In the genomic region with DNA sequence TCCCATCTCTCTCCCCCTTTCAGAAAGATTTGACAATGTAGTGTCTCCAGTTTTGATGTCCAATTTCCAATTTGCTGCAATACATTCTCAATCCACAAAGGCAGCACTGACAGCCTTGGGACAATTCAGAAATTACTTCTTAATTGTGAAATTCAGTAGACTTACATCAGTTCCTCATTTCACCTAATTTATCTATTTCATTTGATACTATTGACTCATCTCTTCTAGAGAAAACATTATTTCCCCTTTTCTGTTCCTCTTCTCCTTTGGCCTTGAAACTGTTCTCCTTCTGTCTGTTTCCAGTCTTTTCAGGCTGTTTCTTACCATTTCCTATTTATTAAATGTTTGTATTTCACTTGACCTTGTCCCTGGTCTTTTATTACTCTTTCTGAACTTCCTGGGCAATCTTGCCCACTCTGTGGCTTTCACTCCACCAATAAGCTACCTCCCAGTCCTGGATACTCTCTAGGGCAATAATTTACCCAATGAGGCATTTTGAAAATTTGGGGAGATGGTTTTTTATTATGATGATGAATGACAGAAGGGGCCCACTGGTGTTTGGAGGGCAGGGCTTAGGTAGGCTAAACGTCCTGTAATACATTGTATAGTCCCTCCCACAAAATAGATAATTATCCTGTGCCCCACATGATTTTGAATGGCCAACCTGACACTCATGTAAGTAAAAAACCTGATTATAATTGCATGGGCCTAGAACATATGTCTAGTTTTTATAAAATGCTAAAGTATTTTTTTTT, we compare ENCODE assay signal across 11 cellular contexts.
A peak's percentile ranks its signal among the peaks of the same experiment; 100 is the strongest.
DNase-seq lines count a peak whose midpoint lies in the region; ATAC-seq and TF ChIP-seq lines count a peak whose summit lies in the region.
"Had no signal": no experiment of that assay in that cellular context is flagged by ENCODE, and none has a peak within 500 bp of the region (broad histone marks: within the 10 kb centered on the region; RNA-seq: fewer than 3 reads in every experiment).

No MANE protein-coding gene starts in this region.

- H3K27ac ChIP-seq in dorsolateral prefrontal cortex = no peak overlapping the region
- H3K27ac ChIP-seq: RWPE1 had no signal

- H3K4me3 Mint-ChIP-seq in T-helper 17 cell (no peak overlapping the region), type B pancreatic cell (no peak overlapping the region)

- TF ChIP-seq CTCF in GM12873 (IDR thresholded peaks at IDR 0.05; ENCODE audit: insufficient read depth, low read depth, low read length, missing control alignments) = peak; percentile 7
- TF ChIP-seq CTCF in dorsolateral prefrontal cortex (IDR thresholded peaks at IDR 0.05 in 54 of 56, conservative IDR thresholded peaks at IDR 0.05 in 2 of 56; ENCODE audit: low read depth in 1 of 56, partially characterized antibody in 56 of 56) = no peak
- no peak for TF ChIP-seq CTCF in type B pancreatic cell (conservative IDR thresholded peaks at IDR 0.05)

- no peaks in the 10 kb centered on the region for H3K27me3 ChIP-seq in dorsolateral prefrontal cortex

- H3K9me3 Mint-ChIP-seq in type B pancreatic cell = no peaks in the 10 kb centered on the region

- H3K27me3 Mint-ChIP-seq in T-helper 17 cell (no peaks in the 10 kb centered on the region), type B pancreatic cell (no peaks in the 10 kb centered on the region)

- intact Hi-C loops in dorsolateral prefrontal cortex (cut with DNase I) = no loop called here

- ATAC-seq in GM21360 (IDR thresholded peaks at IDR 0.05; ENCODE audit: unreplicated experiment) (peak; percentile 93), HG03135 (IDR thresholded peaks at IDR 0.05; ENCODE audit: unreplicated experiment) (peak; percentile 96), T-helper 17 cell (peak; percentile 40)

- H3K27ac Mint-ChIP-seq in T-helper 17 cell (no peak overlapping the region), type B pancreatic cell (no peak overlapping the region)

- no peaks in the 10 kb centered on the region for H3K9me3 ChIP-seq in T-helper 17 cell (ENCODE audit: control insufficient read depth, low read length, poor library complexity, severe bottlenecking)

- DNase-seq in T-helper 17 cell = no peak
- DNase-seq in activated gamma-delta T cell treated with Interleukin-2 at 50 U/mL for 16 hours = no peak
- no peak for DNase-seq in H4 (ENCODE audit: low spot score)
- no peak for DNase-seq in dorsolateral prefrontal cortex
- no peak for DNase-seq in type B pancreatic cell (ENCODE audit: extremely low spot score, unreplicated experiment)
- DNase-seq: activated T-cell treated with anti-CD3 and anti-CD28 coated beads, Interleukin-2, amount 50 U/mL, for 48 hours; stimulated activated CD4-positive, alpha-beta T cell treated with anti-CD3 and anti-CD28 coated beads, Interleukin-4, amount 100 ng/mL, for 24 hours had no signal

- no peaks in the 10 kb centered on the region for H3K4me1 Mint-ChIP-seq in T-helper 17 cell
- no peaks in the 10 kb centered on the region for H3K4me1 Mint-ChIP-seq in type B pancreatic cell (ENCODE audit: unreplicated experiment)

- H3K36me3 Mint-ChIP-seq in T-helper 17 cell (ENCODE audit: low read depth) = no peaks in the 10 kb centered on the region
- H3K36me3 Mint-ChIP-seq in type B pancreatic cell = no peaks in the 10 kb centered on the region

- H3K4me3 ChIP-seq in dorsolateral prefrontal cortex = no peak overlapping the region

Comparison
In these comparisons a context has a peak if more than half of its experiments do, and no peak if none do; other contexts are left out.
1. ATAC-seq: peak in every context shown above with its lines; median percentile 96 in HG03135; 93 in GM21360; 40 in T-helper 17 cell.